Comparison of ENCODE assay signal across 30 cellular contexts in the genomic region with DNA sequence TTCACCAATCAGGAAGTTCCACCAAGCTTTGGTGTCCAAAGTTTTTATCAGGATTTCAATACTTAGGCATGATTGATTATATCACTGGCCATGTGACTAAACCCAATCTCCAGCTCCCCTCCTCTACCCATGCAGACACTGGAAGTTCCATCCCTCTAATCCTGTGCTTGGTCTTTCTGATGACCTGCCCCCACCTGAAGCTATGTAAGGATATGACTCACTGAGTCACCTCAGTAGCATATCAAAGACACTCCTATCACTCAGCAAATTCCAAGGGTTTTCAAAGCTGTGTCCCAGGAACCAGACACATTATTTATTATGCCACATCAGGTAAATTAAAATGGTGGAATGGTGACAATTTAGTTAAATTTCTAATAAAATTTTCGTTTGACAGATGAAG.
"Had no signal": no experiment of that assay in that cellular context is flagged by ENCODE, and none has a peak within 500 bp of the region (broad histone marks: within the 10 kb centered on the region; RNA-seq: fewer than 3 reads in every experiment).

No MANE protein-coding gene starts in this region.

- H3K4me1 Mint-ChIP-seq: activated T-helper 17 cell treated with anti-CD3 and anti-CD28 coated beads, Interleukin-2, amount 50 U/mL, for 72 hours had no signal

- H3K27ac ChIP-seq: brain microvascular endothelial cell, esophagus muscularis mucosa, foreskin keratinocyte, gastrocnemius medialis, heart left ventricle had no signal

- H3K4me1 ChIP-seq: esophagus muscularis mucosa, foreskin keratinocyte, gastrocnemius medialis, heart left ventricle had no signal

- H3K27ac Mint-ChIP-seq: activated CD8-positive, alpha-beta T cell treated with anti-CD3 and anti-CD28 coated beads for 36 hours; activated naive CD8-positive, alpha-beta T cell; activated T-helper 17 cell treated with anti-CD3 and anti-CD28 coated beads, Interleukin-2, amount 50 U/mL, for 72 hours; effector memory CD8-positive, alpha-beta T cell had no signal

- H3K36me3 Mint-ChIP-seq: activated naive CD8-positive, alpha-beta T cell had no signal

- DNase-seq: activated CD4-positive, alpha-beta T cell treated with anti-CD3 and anti-CD28 coated beads for 1 hour; activated CD4-positive, alpha-beta T cell treated with anti-CD3 and anti-CD28 coated beads for 4 hours; activated CD4-positive, alpha-beta T cell treated with anti-CD3 and anti-CD28 coated beads, Interleukin-2, amount 50 U/mL, for 1 hour; activated CD4-positive, alpha-beta T cell treated with anti-CD3 and anti-CD28 coated beads, Interleukin-2, amount 50 U/mL, for 48 hours; activated CD8-positive, alpha-beta memory T cell treated with anti-CD3 and anti-CD28 coated beads for 24 hours; activated CD8-positive, alpha-beta T cell treated with anti-CD3 and anti-CD28 coated beads for 36 hours; activated effector memory CD4-positive, alpha-beta T cell treated with Interleukin-2 at 50 U/mL for 16 hours; activated gamma-delta T cell treated with Interleukin-2 at 50 U/mL for 16 hours; activated naive CD4-positive, alpha-beta T cell treated with anti-CD3 and anti-CD28 coated beads, Interleukin-2, amount 50 U/mL, for 16 hours; activated naive CD4-positive, alpha-beta T cell treated with Interleukin-2 at 50 U/mL for 16 hours; activated T-cell treated with anti-CD3 and anti-CD28 coated beads, Interleukin-2, amount 50 U/mL, for 4 hours; amniotic stem cell; anterior cingulate cortex; brain microvascular endothelial cell; caudate nucleus; cortex of kidney; dermis blood vessel endothelial cell; effector CD4-positive, alpha-beta T cell; effector memory CD8-positive, alpha-beta T cell; erythroblast; foreskin keratinocyte; gastrocnemius medialis; glutamatergic neuron; heart left ventricle; T-helper 2 cell had no signal

- FAIRE-seq: astrocyte, colon had no signal

- H3K9me3 Mint-ChIP-seq: activated CD8-positive, alpha-beta T cell treated with anti-CD3 and anti-CD28 coated beads for 36 hours; activated T-helper 17 cell treated with anti-CD3 and anti-CD28 coated beads, Interleukin-2, amount 50 U/mL, for 72 hours had no signal

- H3K27me3 ChIP-seq: brain microvascular endothelial cell, esophagus muscularis mucosa, foreskin keratinocyte, gastrocnemius medialis, heart left ventricle had no signal

- H3K9me3 ChIP-seq: esophagus muscularis mucosa, gastrocnemius medialis had no signal

- H3K36me3 ChIP-seq: brain microvascular endothelial cell, esophagus muscularis mucosa, gastrocnemius medialis, heart left ventricle had no signal

- H3K27me3 Mint-ChIP-seq: activated T-helper 17 cell treated with anti-CD3 and anti-CD28 coated beads, Interleukin-2, amount 50 U/mL, for 72 hours; effector memory CD8-positive, alpha-beta T cell had no signal

- H3K4me3 Mint-ChIP-seq: activated CD8-positive, alpha-beta T cell treated with anti-CD3 and anti-CD28 coated beads for 36 hours; activated naive CD8-positive, alpha-beta T cell; activated T-cell treated with anti-CD3 and anti-CD28 coated beads, Interleukin-2, amount 50 U/mL, for 4 hours; activated T-helper 17 cell treated with anti-CD3 and anti-CD28 coated beads, Interleukin-2, amount 50 U/mL, for 72 hours; effector memory CD8-positive, alpha-beta T cell had no signal

- H3K4me3 ChIP-seq: esophagus muscularis mucosa, gastrocnemius medialis, heart left ventricle had no signal
